ENCODE assay signal across 1 cellular context in the genomic region with DNA sequence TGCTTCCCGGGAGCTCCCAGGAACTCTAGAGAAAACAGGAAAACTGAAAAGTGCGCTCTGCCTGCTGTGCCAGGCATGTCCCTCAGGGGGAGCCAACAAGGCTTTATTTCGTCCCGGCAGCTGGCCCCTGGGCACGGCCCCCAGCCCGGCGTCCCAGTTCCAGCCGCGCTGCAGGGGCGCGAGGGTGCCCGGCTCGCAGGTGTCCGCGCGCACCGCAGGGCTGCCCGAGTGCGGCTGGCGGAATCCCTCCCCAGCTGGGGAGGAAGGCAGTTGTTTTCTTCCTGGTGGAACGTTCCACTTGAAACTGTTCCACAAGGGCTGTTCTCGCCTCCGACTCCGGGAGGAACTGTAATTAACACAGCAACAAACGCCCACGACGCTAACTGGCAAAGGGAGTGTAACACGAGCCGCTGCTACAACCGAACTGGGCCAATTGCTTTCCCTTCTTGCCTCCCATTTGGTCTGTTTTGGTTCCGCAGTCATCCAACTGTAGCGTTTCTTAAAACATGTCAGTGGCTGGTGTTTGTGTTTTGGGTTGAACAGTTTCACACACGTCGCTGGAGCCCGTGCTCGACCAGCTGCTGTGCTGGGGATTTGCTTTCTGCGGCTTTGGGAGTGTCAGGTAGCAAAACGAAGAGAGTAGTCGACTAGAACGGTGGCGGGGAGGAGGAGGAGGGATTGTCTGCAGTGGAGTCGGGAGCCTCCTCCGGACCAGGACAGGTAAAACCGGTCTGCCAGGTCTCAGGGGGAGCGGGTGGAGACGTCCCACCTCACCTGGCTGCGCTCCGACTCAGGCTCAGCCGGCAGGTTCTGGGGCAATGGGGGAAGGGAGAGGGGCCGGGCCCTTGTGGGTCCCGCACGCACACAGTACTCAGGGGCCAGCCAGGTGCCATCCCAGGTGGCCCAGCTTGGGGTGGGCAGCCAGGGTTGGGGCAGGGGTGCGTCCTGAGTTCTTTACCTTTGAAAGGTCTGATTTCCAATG.
TF ChIP-seq lines count a peak whose summit lies in the region.

No MANE protein-coding gene starts in this region.

TF ChIP-seq in HepG2, 621 proteins besides CTCF, POLR2A, EP300 and RAD21 (continued from another document and continues in another):
- TF ChIP-seq, protein P1, sequence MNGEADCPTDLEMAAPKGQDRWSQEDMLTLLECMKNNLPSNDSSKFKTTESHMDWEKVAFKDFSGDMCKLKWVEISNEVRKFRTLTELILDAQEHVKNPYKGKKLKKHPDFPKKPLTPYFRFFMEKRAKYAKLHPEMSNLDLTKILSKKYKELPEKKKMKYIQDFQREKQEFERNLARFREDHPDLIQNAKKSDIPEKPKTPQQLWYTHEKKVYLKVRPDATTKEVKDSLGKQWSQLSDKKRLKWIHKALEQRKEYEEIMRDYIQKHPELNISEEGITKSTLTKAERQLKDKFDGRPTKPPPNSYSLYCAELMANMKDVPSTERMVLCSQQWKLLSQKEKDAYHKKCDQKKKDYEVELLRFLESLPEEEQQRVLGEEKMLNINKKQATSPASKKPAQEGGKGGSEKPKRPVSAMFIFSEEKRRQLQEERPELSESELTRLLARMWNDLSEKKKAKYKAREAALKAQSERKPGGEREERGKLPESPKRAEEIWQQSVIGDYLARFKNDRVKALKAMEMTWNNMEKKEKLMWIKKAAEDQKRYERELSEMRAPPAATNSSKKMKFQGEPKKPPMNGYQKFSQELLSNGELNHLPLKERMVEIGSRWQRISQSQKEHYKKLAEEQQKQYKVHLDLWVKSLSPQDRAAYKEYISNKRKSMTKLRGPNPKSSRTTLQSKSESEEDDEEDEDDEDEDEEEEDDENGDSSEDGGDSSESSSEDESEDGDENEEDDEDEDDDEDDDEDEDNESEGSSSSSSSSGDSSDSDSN (CRISPR knock-in tag; IDR thresholded peaks at IDR 0.05): peak; percentile 60; the same call in 1 of the 2 replicates
- TF ChIP-seq RCOR2 (CRISPR knock-in tag; IDR thresholded peaks at IDR 0.05) (no peak), ZBTB8A (CRISPR knock-in tag; IDR thresholded peaks at IDR 0.05; ENCODE audit: borderline replicate concordance, low read depth) (no peak), ZKSCAN5 (CRISPR knock-in tag; IDR thresholded peaks at IDR 0.05) (no peak), PITX1 (CRISPR knock-in tag; IDR thresholded peaks at IDR 0.05) (no peak), NR1H2 (CRISPR knock-in tag; IDR thresholded peaks at IDR 0.05; ENCODE audit: borderline replicate concordance, low read depth) (no peak), KIAA2018 (CRISPR knock-in tag; IDR thresholded peaks at IDR 0.05; ENCODE audit: borderline replicate concordance) (no peak), ATAD3A (CRISPR knock-in tag; IDR thresholded peaks at IDR 0.05) (no peak), SMC3 (IDR thresholded peaks at IDR 0.05; ENCODE audit: low read length) (no peak), KLF11 (CRISPR knock-in tag; IDR thresholded peaks at IDR 0.05) (no peak), CSRNP1 (CRISPR knock-in tag; IDR thresholded peaks at IDR 0.05) (no peak), GMEB2 (CRISPR knock-in tag; IDR thresholded peaks at IDR 0.05; ENCODE audit: low read depth) (no peak), GABPA (IDR thresholded peaks at IDR 0.05; ENCODE audit: low read depth, low read length) (no peak), GABPA (CRISPR knock-in tag; IDR thresholded peaks at IDR 0.05; ENCODE audit: low read depth) (no peak), ELF3 (CRISPR knock-in tag; IDR thresholded peaks at IDR 0.05) (peak; percentile 20; the same call in 1 of the 2 replicates), FOXC1 (CRISPR knock-in tag; IDR thresholded peaks at IDR 0.05; ENCODE audit: borderline replicate concordance) (no peak), ZNF720 (CRISPR knock-in tag; IDR thresholded peaks at IDR 0.05) (no peak), THAP11 (CRISPR knock-in tag; IDR thresholded peaks at IDR 0.05) (no peak), REL (CRISPR knock-in tag; conservative IDR thresholded peaks at IDR 0.05) (no peak), ZBTB21 (CRISPR knock-in tag; IDR thresholded peaks at IDR 0.05) (no peak), MBD4 (IDR thresholded peaks at IDR 0.05; ENCODE audit: borderline replicate concordance, low read length) (no peak), ZFP90 (CRISPR knock-in tag; IDR thresholded peaks at IDR 0.05; ENCODE audit: borderline replicate concordance) (peak; percentile 10; the same call in 1 of the 2 replicates), ZNF333 (CRISPR knock-in tag; IDR thresholded peaks at IDR 0.05; ENCODE audit: borderline replicate concordance) (0 out of 2 replicates have a peak, but pooled peaks have one; percentile 21), ZMYM3 (CRISPR knock-in tag; IDR thresholded peaks at IDR 0.05) (no peak), STAT5B (CRISPR knock-in tag; IDR thresholded peaks at IDR 0.05) (no peak)
- TF ChIP-seq, protein P2, sequence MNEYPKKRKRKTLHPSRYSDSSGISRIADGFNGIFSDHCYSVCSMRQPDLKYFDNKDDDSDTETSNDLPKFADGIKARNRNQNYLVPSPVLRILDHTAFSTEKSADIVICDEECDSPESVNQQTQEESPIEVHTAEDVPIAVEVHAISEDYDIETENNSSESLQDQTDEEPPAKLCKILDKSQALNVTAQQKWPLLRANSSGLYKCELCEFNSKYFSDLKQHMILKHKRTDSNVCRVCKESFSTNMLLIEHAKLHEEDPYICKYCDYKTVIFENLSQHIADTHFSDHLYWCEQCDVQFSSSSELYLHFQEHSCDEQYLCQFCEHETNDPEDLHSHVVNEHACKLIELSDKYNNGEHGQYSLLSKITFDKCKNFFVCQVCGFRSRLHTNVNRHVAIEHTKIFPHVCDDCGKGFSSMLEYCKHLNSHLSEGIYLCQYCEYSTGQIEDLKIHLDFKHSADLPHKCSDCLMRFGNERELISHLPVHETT (CRISPR knock-in tag; conservative IDR thresholded peaks at IDR 0.05): no peak
- TF ChIP-seq, protein P3, sequence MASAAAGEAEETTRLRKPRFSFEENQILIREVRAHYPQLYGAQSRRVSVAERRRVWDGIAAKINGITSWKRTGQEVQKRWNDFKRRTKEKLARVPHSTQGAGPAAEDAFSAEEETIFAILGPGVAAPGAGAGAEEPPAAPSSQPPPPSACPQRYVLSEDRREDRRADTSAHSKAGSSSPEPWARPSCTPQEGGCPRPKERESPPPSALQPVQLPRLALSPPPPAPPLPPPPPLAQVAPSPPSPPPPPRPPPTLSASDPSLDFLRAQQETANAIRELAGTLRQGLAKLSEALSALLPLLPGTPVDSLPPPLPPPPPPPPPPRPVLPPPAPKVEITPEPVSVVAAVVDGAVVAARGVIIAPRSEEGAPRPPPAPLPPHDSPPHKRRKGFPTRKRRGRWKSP (CRISPR knock-in tag; IDR thresholded peaks at IDR 0.05): peak; percentile 44; the same call in 1 of the 2 replicates
- TF ChIP-seq, protein P4, sequence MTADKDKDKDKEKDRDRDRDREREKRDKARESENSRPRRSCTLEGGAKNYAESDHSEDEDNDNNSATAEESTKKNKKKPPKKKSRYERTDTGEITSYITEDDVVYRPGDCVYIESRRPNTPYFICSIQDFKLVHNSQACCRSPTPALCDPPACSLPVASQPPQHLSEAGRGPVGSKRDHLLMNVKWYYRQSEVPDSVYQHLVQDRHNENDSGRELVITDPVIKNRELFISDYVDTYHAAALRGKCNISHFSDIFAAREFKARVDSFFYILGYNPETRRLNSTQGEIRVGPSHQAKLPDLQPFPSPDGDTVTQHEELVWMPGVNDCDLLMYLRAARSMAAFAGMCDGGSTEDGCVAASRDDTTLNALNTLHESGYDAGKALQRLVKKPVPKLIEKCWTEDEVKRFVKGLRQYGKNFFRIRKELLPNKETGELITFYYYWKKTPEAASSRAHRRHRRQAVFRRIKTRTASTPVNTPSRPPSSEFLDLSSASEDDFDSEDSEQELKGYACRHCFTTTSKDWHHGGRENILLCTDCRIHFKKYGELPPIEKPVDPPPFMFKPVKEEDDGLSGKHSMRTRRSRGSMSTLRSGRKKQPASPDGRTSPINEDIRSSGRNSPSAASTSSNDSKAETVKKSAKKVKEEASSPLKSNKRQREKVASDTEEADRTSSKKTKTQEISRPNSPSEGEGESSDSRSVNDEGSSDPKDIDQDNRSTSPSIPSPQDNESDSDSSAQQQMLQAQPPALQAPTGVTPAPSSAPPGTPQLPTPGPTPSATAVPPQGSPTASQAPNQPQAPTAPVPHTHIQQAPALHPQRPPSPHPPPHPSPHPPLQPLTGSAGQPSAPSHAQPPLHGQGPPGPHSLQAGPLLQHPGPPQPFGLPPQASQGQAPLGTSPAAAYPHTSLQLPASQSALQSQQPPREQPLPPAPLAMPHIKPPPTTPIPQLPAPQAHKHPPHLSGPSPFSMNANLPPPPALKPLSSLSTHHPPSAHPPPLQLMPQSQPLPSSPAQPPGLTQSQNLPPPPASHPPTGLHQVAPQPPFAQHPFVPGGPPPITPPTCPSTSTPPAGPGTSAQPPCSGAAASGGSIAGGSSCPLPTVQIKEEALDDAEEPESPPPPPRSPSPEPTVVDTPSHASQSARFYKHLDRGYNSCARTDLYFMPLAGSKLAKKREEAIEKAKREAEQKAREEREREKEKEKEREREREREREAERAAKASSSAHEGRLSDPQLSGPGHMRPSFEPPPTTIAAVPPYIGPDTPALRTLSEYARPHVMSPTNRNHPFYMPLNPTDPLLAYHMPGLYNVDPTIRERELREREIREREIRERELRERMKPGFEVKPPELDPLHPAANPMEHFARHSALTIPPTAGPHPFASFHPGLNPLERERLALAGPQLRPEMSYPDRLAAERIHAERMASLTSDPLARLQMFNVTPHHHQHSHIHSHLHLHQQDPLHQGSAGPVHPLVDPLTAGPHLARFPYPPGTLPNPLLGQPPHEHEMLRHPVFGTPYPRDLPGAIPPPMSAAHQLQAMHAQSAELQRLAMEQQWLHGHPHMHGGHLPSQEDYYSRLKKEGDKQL (CRISPR knock-in tag; IDR thresholded peaks at IDR 0.05; ENCODE audit: low read depth): no peak
- TF ChIP-seq, protein P5, sequence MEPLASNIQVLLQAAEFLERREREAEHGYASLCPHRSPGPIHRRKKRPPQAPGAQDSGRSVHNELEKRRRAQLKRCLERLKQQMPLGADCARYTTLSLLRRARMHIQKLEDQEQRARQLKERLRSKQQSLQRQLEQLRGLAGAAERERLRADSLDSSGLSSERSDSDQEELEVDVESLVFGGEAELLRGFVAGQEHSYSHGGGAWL (CRISPR knock-in tag; IDR thresholded peaks at IDR 0.05): no peak
